In the genomic region with DNA sequence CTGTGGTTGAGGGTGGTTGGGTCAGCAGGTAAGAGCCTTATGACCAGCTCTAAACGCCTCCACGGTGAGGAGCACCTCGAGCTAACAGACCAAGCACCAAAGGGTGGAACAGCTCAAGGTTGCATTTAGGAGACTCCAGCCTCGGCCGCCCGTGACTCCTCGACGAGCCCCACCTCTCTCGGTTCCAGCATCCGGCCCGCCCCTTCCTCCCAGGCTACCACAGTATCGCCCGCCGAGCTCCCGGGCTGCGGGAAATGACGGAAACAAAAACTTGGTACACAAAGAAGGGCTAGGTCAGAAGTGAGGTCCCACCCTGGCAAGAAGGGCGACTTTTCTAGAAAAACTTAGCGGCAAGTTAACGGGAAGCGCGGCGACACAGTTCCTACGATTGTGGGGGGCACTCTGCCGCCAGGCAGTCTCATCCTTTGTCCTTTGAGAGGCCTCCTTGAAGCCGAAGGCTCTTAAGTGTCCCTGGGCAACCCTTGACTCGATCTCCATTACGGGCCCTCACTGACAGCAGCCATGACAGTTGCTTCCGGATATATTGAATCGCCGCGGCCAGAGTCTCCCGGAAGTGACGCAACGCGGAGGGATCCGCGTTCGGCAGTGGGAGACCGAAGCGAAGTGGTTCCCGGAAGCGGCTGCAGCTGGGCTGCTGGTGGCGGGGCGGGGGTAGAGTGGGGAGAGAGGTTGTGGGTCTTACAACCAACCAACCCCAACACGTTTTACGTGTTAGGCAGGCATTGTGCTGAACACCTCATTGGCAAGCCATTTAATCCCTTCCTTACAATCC, we compare ENCODE assay signal across 8 cellular contexts. TPM values are rescaled to one million over a fixed set of nuclear protein-coding genes. Genes with fewer than 3 reads are reported as not detected.
DNase-seq lines count a peak whose midpoint lies in the region; ATAC-seq lines count a peak whose summit lies in the region.

No MANE protein-coding gene starts in this region.

- in situ Hi-C loops in KBM-7 (cut with MboI; ENCODE audit: low pct_unique_long_range_greater_than_20kb, low sequenced_read_pairs) = no loop called here

- no peaks in the 10 kb centered on the region for H3K36me3 ChIP-seq in SK-N-MC (ENCODE audit: insufficient read depth, low read length)

- peak overlapping the region; percentile 96 for H3K27ac ChIP-seq in SK-N-MC

- DNase-seq in NCI-H1092 treated with DMSO at 0.1 percent for 48 hours (lab: John Stamatoyannopoulos, UW) (peak; percentile 80), SK-N-MC (ENCODE audit: low read depth, low spot score) (peak; percentile 66), glomerular visceral epithelial cell (ENCODE audit: extremely low spot score) (peak; percentile 95), renal cortical epithelial cell (ENCODE audit: low read depth) (peak; percentile 81), KBM-7 (no peak)
- peak; percentile 93 for DNase-seq in activated naive CD4-positive, alpha-beta T cell treated with anti-CD3 and anti-CD28 coated beads, Interleukin-2, amount 50 U/mL, for 16 hours

- no peaks in the 10 kb centered on the region for H3K9me3 ChIP-seq in SK-N-MC (ENCODE audit: low read depth, low read length)

- peak overlapping the region; percentile 93 for H3K9ac ChIP-seq in SK-N-MC (ENCODE audit: insufficient read length)

- peak overlapping the region; percentile 71 for H3K4me3 ChIP-seq in GM08714 (ENCODE audit: low read length)
- peak overlapping the region; percentile 88 for H3K4me3 ChIP-seq in SK-N-MC

- ATAC-seq in HG02588 (IDR thresholded peaks at IDR 0.05; ENCODE audit: unreplicated experiment) = peak; percentile 85

RNA-seq across cellular contexts. Expression of a gene that starts 40.2 kb away (rescaled TPM):
- total RNA-seq in renal cortical epithelial cell = 16.5 and 29.3 TPM in 2 replicates

RNA-seq across cellular contexts. Expression of a gene that starts 46.5 kb away (rescaled TPM):
- total RNA-seq in renal cortical epithelial cell = 11.6 and 13.9 TPM in 2 replicates
